ENCODE assay signal across 1 cellular context in the genomic region with DNA sequence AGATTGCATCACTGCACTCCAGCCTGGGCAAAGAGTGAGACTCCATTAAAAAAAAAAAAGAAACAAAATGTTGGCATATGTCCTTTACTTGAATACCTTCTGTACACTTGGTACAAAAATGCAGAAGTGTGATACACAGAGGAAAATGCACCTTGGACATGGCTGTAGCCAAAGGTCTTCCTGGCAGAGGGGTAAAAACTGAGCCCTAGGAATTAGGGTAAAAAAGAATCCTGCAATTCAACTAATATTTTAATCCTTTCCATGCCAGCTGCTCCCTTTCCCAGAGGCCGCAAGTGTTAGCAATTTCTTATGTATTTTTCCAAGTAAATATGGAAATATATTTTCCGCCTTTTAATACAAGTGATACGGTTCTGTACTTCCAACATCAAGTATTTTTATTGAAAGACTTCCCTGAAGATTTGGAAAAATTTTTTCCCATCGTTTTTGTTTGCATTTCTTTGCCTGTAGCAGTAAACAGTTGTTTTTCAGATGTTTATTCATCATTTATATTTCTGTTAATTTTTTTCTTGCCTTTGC.
TF ChIP-seq lines count a peak whose summit lies in the region.

No MANE protein-coding gene starts in this region.

TF ChIP-seq in HCT116, 20 proteins besides CTCF, POLR2A, EP300 and RAD21 (continued from another document):
- TF ChIP-seq, protein P1, sequence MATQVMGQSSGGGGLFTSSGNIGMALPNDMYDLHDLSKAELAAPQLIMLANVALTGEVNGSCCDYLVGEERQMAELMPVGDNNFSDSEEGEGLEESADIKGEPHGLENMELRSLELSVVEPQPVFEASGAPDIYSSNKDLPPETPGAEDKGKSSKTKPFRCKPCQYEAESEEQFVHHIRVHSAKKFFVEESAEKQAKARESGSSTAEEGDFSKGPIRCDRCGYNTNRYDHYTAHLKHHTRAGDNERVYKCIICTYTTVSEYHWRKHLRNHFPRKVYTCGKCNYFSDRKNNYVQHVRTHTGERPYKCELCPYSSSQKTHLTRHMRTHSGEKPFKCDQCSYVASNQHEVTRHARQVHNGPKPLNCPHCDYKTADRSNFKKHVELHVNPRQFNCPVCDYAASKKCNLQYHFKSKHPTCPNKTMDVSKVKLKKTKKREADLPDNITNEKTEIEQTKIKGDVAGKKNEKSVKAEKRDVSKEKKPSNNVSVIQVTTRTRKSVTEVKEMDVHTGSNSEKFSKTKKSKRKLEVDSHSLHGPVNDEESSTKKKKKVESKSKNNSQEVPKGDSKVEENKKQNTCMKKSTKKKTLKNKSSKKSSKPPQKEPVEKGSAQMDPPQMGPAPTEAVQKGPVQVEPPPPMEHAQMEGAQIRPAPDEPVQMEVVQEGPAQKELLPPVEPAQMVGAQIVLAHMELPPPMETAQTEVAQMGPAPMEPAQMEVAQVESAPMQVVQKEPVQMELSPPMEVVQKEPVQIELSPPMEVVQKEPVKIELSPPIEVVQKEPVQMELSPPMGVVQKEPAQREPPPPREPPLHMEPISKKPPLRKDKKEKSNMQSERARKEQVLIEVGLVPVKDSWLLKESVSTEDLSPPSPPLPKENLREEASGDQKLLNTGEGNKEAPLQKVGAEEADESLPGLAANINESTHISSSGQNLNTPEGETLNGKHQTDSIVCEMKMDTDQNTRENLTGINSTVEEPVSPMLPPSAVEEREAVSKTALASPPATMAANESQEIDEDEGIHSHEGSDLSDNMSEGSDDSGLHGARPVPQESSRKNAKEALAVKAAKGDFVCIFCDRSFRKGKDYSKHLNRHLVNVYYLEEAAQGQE (IDR thresholded peaks at IDR 0.05; ENCODE audit: low read depth): no peak
- TF ChIP-seq, protein P2, sequence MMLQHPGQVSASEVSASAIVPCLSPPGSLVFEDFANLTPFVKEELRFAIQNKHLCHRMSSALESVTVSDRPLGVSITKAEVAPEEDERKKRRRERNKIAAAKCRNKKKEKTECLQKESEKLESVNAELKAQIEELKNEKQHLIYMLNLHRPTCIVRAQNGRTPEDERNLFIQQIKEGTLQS (IDR thresholded peaks at IDR 0.05): no peak
- no peak for TF ChIP-seq EGR1 (IDR thresholded peaks at IDR 0.05; ENCODE audit: low read depth)
- TF ChIP-seq CEBPB (IDR thresholded peaks at IDR 0.05; ENCODE audit: low read depth): no peak
- TF ChIP-seq, protein P3, sequence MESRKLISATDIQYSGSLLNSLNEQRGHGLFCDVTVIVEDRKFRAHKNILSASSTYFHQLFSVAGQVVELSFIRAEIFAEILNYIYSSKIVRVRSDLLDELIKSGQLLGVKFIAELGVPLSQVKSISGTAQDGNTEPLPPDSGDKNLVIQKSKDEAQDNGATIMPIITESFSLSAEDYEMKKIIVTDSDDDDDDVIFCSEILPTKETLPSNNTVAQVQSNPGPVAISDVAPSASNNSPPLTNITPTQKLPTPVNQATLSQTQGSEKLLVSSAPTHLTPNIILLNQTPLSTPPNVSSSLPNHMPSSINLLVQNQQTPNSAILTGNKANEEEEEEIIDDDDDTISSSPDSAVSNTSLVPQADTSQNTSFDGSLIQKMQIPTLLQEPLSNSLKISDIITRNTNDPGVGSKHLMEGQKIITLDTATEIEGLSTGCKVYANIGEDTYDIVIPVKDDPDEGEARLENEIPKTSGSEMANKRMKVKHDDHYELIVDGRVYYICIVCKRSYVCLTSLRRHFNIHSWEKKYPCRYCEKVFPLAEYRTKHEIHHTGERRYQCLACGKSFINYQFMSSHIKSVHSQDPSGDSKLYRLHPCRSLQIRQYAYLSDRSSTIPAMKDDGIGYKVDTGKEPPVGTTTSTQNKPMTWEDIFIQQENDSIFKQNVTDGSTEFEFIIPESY (IDR thresholded peaks at IDR 0.05; ENCODE audit: extremely low read depth, insufficient replicate concordance, low read length): no peak
- no peak for TF ChIP-seq TCF7L2 (IDR thresholded peaks at IDR 0.05; ENCODE audit: borderline replicate concordance, extremely low read depth, insufficient read depth, insufficient read length)
- no peak for TF ChIP-seq SP1 (IDR thresholded peaks at IDR 0.05; ENCODE audit: low read depth)
- TF ChIP-seq, protein P4, sequence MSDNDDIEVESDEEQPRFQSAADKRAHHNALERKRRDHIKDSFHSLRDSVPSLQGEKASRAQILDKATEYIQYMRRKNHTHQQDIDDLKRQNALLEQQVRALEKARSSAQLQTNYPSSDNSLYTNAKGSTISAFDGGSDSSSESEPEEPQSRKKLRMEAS (IDR thresholded peaks at IDR 0.05): no peak
- TF ChIP-seq ZNF274 (IDR thresholded peaks at IDR 0.05; ENCODE audit: low read depth, low read length): no peak
- no peak for TF ChIP-seq ZFX (IDR thresholded peaks at IDR 0.05)
- TF ChIP-seq CBX3 (IDR thresholded peaks at IDR 0.05; ENCODE audit: low read depth): no peak
- no peak for TF ChIP-seq FOSL1 (IDR thresholded peaks at IDR 0.05; ENCODE audit: low read depth)
- no peak for TF ChIP-seq JUND (IDR thresholded peaks at IDR 0.05)
- no peak for TF ChIP-seq ELF1 (IDR thresholded peaks at IDR 0.05; ENCODE audit: borderline replicate concordance, low read depth)
- no peak for TF ChIP-seq YY1 (IDR thresholded peaks at IDR 0.05; ENCODE audit: extremely low read depth, insufficient replicate concordance, low read depth, low read length)
- TF ChIP-seq SRF (IDR thresholded peaks at IDR 0.05; ENCODE audit: low read depth): no peak
